ENCODE assay signal across 2 cellular contexts in genomic region chr3:72347819-72348319, GRCh38.
TF ChIP-seq lines count a peak whose summit lies in the region.

No MANE protein-coding gene starts in this region.

TF ChIP-seq in GM12891, 5 proteins besides CTCF, POLR2A, EP300 and RAD21 (continued from another document):
- TF ChIP-seq POLR2AphosphoS5 (IDR thresholded peaks at IDR 0.05; ENCODE audit: low read depth, low read length) (no peak), PAX5 (IDR thresholded peaks at IDR 0.05; ENCODE audit: insufficient read depth, low read length, severe bottlenecking) (no peak), SPI1 (IDR thresholded peaks at IDR 0.05; ENCODE audit: low read depth, low read length) (no peak)
TF ChIP-seq in GM12891: peak in this region for 1.

TF ChIP-seq in H1, 55 proteins besides CTCF, POLR2A, EP300 and RAD21 (continued from another document):
- peak; percentile 60; the same call in 1 of the 2 replicates for TF ChIP-seq E2F6 (IDR thresholded peaks at IDR 0.05)
- TF ChIP-seq TAF7 (optimal IDR thresholded peaks at IDR 0.05; ENCODE audit: borderline replicate concordance, low read depth, low read length) = no peak
TF ChIP-seq in H1: peak in this region for 2.
